Comparison of ENCODE assay signal across 19 cellular contexts in the genomic region with DNA sequence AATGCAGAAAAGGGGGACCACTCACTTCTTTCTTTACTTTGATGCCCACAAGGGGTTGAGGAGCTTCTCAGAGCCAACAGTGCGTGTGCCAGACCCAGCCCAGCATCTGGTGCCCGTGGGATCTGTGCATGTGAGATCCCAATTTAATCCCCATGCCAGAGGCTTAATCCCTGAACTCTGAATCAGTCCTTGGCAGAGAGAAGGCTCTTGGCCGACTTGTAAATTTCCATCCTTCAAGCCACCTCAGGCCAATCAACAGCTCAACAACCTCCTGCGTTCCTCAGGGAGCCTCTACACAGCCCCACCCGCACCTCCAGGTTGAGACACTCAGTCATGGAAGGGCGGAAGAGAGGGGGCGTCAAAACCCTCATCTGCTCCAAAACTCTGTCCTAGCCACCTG.
DNase-seq lines count a peak whose midpoint lies in the region; ATAC-seq and TF ChIP-seq lines count a peak whose summit lies in the region.
"Had no signal": no experiment of that assay in that cellular context is flagged by ENCODE, and none has a peak within 500 bp of the region (broad histone marks: within the 10 kb centered on the region; RNA-seq: fewer than 3 reads in every experiment).

No MANE protein-coding gene starts in this region.

- DNase-seq in GM04503 (ENCODE audit: low read depth) (peak; percentile 90), mammary epithelial cell (no peak), left ventricle myocardium inferior (peak; percentile 55), medulla oblongata (ENCODE audit: extremely low spot score) (no peak), NCI-H2081 treated with DMSO at 0.1 percent for 48 hours (lab: John Stamatoyannopoulos, UW) (no peak)
- DNase-seq in activated CD4-positive, alpha-beta T cell treated with anti-CD3 and anti-CD28 coated beads for 1 hour: no peak
- DNase-seq: activated CD4-positive, CD25-positive, alpha-beta regulatory T cell treated with anti-CD3 and anti-CD28 coated beads, Interleukin-2, amount 50 U/mL, for 72 hours; activated naive CD8-positive, alpha-beta T cell treated with anti-CD3 and anti-CD28 coated beads, Interleukin-2, amount 50 U/mL, for 24 hours; AML-193; dermis blood vessel endothelial cell; DMS53; left colon; natural killer cell; NCI-H1092; NCI-H226; PC-3; stimulated activated CD4-positive, alpha-beta T cell treated with anti-CD3 and anti-CD28 coated beads, Interleukin-12 subunit alpha, Interleukin-12 subunit beta, amount 100 ng/mL, for 4 hours had no signal

- H3K4me3 ChIP-seq in mammary epithelial cell (replicated peaks in 1 of 3; ENCODE audit: insufficient read depth in 1 of 3, low read depth in 2 of 3, low read length in 3 of 3) (no peak overlapping the region), left ventricle myocardium inferior (no peak overlapping the region), skeletal muscle tissue (ENCODE audit: low read length in 3 of 3) (no peak overlapping the region)

- dilution Hi-C loops in mammary epithelial cell (cut with HindIII; ENCODE audit: low sequenced_read_pairs): no loop called here

- H3K36me3 ChIP-seq in mammary epithelial cell (ENCODE audit: insufficient read depth, low read length): no peaks in the 10 kb centered on the region
- no peaks in the 10 kb centered on the region for H3K36me3 ChIP-seq in left ventricle myocardium inferior
- H3K36me3 ChIP-seq in skeletal muscle tissue (ENCODE audit: control insufficient read depth in 3 of 3, insufficient read depth in 3 of 3, low read length in 3 of 3): no peaks in the 10 kb centered on the region

- intact Hi-C loops in mammary epithelial cell (cut with micrococcal nuclease): no loop called here
- intact Hi-C loops in left ventricle myocardium inferior (cut with micrococcal nuclease): no loop called here

- CTCF ChIA-PET in mammary epithelial cell (lab: Charles Lee; ENCODE audit: low non-redundant PET): no interaction called here

- H3K9ac ChIP-seq in mammary epithelial cell (ENCODE audit: insufficient read depth, low read length) (no peak overlapping the region), skeletal muscle tissue (ENCODE audit: low read depth in 1 of 3, low read length in 3 of 3) (peak overlapping the region in 1 of 3 donors; percentile 33)

- H3K9me3 ChIP-seq in mammary epithelial cell (replicated peaks; ENCODE audit: insufficient read depth, low read length) (no peaks in the 10 kb centered on the region), left ventricle myocardium inferior (replicated peaks) (no peaks in the 10 kb centered on the region), skeletal muscle tissue (ENCODE audit: control insufficient read depth in 3 of 3, low read length in 3 of 3) (no peaks in the 10 kb centered on the region)

- H4K20me1 ChIP-seq in mammary epithelial cell (ENCODE audit: insufficient read depth, low read length): no peaks in the 10 kb centered on the region

- no peak for TF ChIP-seq CTCF in mammary epithelial cell (conservative IDR thresholded peaks at IDR 0.05 in 1 of 2, IDR thresholded peaks at IDR 0.05 in 1 of 2; ENCODE audit: extremely low read depth in 1 of 2, insufficient read depth in 1 of 2, low read depth in 1 of 2, low read length in 2 of 2)
- TF ChIP-seq CTCF in left ventricle myocardium inferior (IDR thresholded peaks at IDR 0.05; ENCODE audit: borderline replicate concordance): no peak

- in situ Hi-C loops in mammary epithelial cell (cut with MboI; ENCODE audit: low sequenced_read_pairs in 2 of 2): no loop called here

- no peak overlapping the region for H3K4me2 ChIP-seq in mammary epithelial cell (ENCODE audit: insufficient read depth, low read depth, low read length)

- no peak overlapping the region for H3K27ac ChIP-seq in mammary epithelial cell (ENCODE audit: insufficient read depth, low read depth, low read length)
- H3K27ac ChIP-seq in left ventricle myocardium inferior (replicated peaks): peak overlapping the region; percentile 74
- peak overlapping the region; percentile 20 for H3K27ac ChIP-seq in skeletal muscle tissue (ENCODE audit: low read depth, low read length)

- ATAC-seq in GM19467 (IDR thresholded peaks at IDR 0.05; ENCODE audit: unreplicated experiment): no peak
- ATAC-seq: activated naive CD8-positive, alpha-beta T cell treated with anti-CD3 and anti-CD28 coated beads, Interleukin-2, amount 50 U/mL, for 24 hours; left colon; natural killer cell; PC-3 had no signal

- peak overlapping the region; percentile 67 for H2AFZ ChIP-seq in mammary epithelial cell (ENCODE audit: low read depth, low read length)

- 10% methylated on average over 7 of the region's 7 CpGs for WGBS in mammary epithelial cell (ENCODE audit: low coverage, missing lambda C conversion rate)

- H3K79me2 ChIP-seq in mammary epithelial cell (ENCODE audit: insufficient read depth, low read length): no peaks in the 10 kb centered on the region

- H3K27me3 ChIP-seq in mammary epithelial cell (ENCODE audit: insufficient read depth, low read length) (no peaks in the 10 kb centered on the region), left ventricle myocardium inferior (ENCODE audit: low read depth) (no peaks in the 10 kb centered on the region), skeletal muscle tissue (ENCODE audit: control insufficient read depth in 3 of 3, insufficient read depth in 3 of 3, low read length in 3 of 3) (peaks cover 0 to 3% (median 0%) of the 10 kb centered on the region in 3 donors)

- no TSS peak for BruUV-seq in mammary epithelial cell (replicated peaks; lab: Mats Ljungman, UMichigan)

- H3K4me1 ChIP-seq in mammary epithelial cell (ENCODE audit: insufficient read depth, low read length): peaks cover 18% of the 10 kb centered on the region
- peaks cover 20% of the 10 kb centered on the region for H3K4me1 ChIP-seq in left ventricle myocardium inferior
- peaks cover 8 to 15% (median 9%) of the 10 kb centered on the region in 3 donors for H3K4me1 ChIP-seq in skeletal muscle tissue (ENCODE audit: control insufficient read depth in 3 of 3, insufficient read depth in 3 of 3, low read length in 3 of 3)

Comparison
In these comparisons a context has a peak if more than half of its experiments do, and no peak if none do; other contexts are left out.
1. DNase-seq: peak in GM04503 (single experiment) and left ventricle myocardium inferior (single experiment); none in mammary epithelial cell (single experiment), activated CD4-positive, alpha-beta T cell treated with anti-CD3 and anti-CD28 coated beads for 1 hour (single experiment), medulla oblongata (single experiment) and NCI-H2081 treated with DMSO at 0.1 percent for 48 hours (single experiment).